ENCODE assay signal across 13 cellular contexts in genomic region chr9:547309-547708, GRCh38. TPM values are rescaled to one million over a fixed set of nuclear protein-coding genes. Genes with fewer than 3 reads are reported as not detected.
A peak's percentile ranks its signal among the peaks of the same experiment; 100 is the strongest.
DNase-seq lines count a peak whose midpoint lies in the region; ATAC-seq, FAIRE-seq and TF ChIP-seq lines count a peak whose summit lies in the region.
"Had no signal": no experiment of that assay in that cellular context is flagged by ENCODE, and none has a peak within 500 bp of the region (broad histone marks: within the 10 kb centered on the region; RNA-seq: fewer than 3 reads in every experiment).

No MANE protein-coding gene starts in this region.

- POLR2A ChIA-PET in Panc1 (lab: Charles Lee), result no interaction called here

- no peak for TF ChIP-seq POLR2A in GM12892 (IDR thresholded peaks at IDR 0.05; ENCODE audit: low read depth, low read length)

- no peak overlapping the region for H2AFZ ChIP-seq in GM23338
- peak overlapping the region; percentile 19 for H2AFZ ChIP-seq in smooth muscle cell (ENCODE audit: low read depth)

- H3K27me3 Mint-ChIP-seq in GM23338 (ENCODE audit: insufficient read depth, low read depth, poor library complexity), result peaks cover 5% of the 10 kb centered on the region

- no peak overlapping the region for H3K27ac Mint-ChIP-seq in GM23338
- H3K27ac Mint-ChIP-seq: CD4-positive, alpha-beta T cell had no signal

- BruUV-seq in Panc1 (replicated peaks; lab: Mats Ljungman, UMichigan), result no TSS peak

- no peak for TF ChIP-seq CTCF in GM23338 (conservative IDR thresholded peaks at IDR 0.05; ENCODE audit: low read depth in 2 of 2)
- TF ChIP-seq CTCF in Panc1 (IDR thresholded peaks at IDR 0.05), result 0 out of 2 replicates have a peak, but pooled peaks have one; percentile 7
- no peak for TF ChIP-seq CTCF in smooth muscle cell (IDR thresholded peaks at IDR 0.05; ENCODE audit: borderline replicate concordance, insufficient read depth, poor library complexity, severe bottlenecking)

- no peaks in the 10 kb centered on the region for H3K9me2 ChIP-seq in GM23338 (ENCODE audit: insufficient read depth)

- no peaks in the 10 kb centered on the region for H3K9me3 Mint-ChIP-seq in GM23338
- H3K9me3 Mint-ChIP-seq: CD4-positive, alpha-beta T cell had no signal

- DNase-seq in GM23338 (ENCODE audit: low spot score), result no peak
- DNase-seq in Panc1 (ENCODE audit: low read depth, low spot score), result no peak
- DNase-seq in right cardiac atrium, result no peak
- no peak for DNase-seq in smooth muscle cell (lab: John Stamatoyannopoulos, UW; ENCODE audit: unreplicated experiment)
- no peak for DNase-seq in posterior cingulate gyrus
- no peak for DNase-seq in NOMO-1 (lab: John Stamatoyannopoulos, UW; ENCODE audit: unreplicated experiment in 2 of 2)
- DNase-seq in GM12892 (ENCODE audit: insufficient read length), result no peak
- DNase-seq: activated naive CD4-positive, alpha-beta T cell; CD4-positive, alpha-beta T cell; GDM1; NCI-H187; NCI-H526 treated with DMSO at 0.1 percent for 48 hours; stimulated activated CD4-positive, alpha-beta T cell treated with anti-CD3 and anti-CD28 coated beads, Interleukin-2, amount 100 ng/mL, for 48 hours had no signal

- H3K79me2 ChIP-seq in GM23338 (replicated peaks; ENCODE audit: insufficient read depth) (peaks cover 43% of the 10 kb centered on the region), smooth muscle cell (ENCODE audit: low read depth) (no peaks in the 10 kb centered on the region)

- no peak overlapping the region for H3K4me3 Mint-ChIP-seq in GM23338
- H3K4me3 Mint-ChIP-seq: CD4-positive, alpha-beta T cell had no signal

- H3K4me2 ChIP-seq in GM23338 (0 out of 2 replicates have a peak overlapping the region, but pooled peaks have one; percentile 8), smooth muscle cell (peak overlapping the region; percentile 72)

- WGBS in right cardiac atrium, result 21% methylated on average over 5 of the region's 5 CpGs
- 76% methylated on average over 5 of the region's 5 CpGs for WGBS in smooth muscle cell (ENCODE audit: low lambda C conversion rate)

- H4K20me1 ChIP-seq in GM23338 (replicated peaks; ENCODE audit: insufficient read depth) (peaks cover 18% of the 10 kb centered on the region), smooth muscle cell (ENCODE audit: low read depth) (no peaks in the 10 kb centered on the region)

- FAIRE-seq in GM12892 (lab: Jason Lieb, UNC), result no peak

- in situ Hi-C loops in Panc1 (cut with HindIII; ENCODE audit: low pct_unique_long_range_greater_than_20kb, low sequenced_read_pairs), result no loop called here

- intact Hi-C loops in Panc1 (cut with micrococcal nuclease; ENCODE audit: unreplicated experiment), result no loop called here
- intact Hi-C loops in right cardiac atrium (cut with DNase I), result loop anchor here in 1 of 4 donors (10.0 kb wide), 1 partner anchor 83 kb away; no protein-coding TSS in a partner anchor
- intact Hi-C loops in posterior cingulate gyrus (cut with DNase I), result loop anchor here (5.0 to 10.0 kb wide), 2 partner anchors 40 to 163 kb away; no protein-coding TSS in a partner anchor

- peaks cover 30% of the 10 kb centered on the region for H3K4me1 Mint-ChIP-seq in GM23338

- H3K27me3 ChIP-seq in GM23338 (ENCODE audit: insufficient read depth), result no peaks in the 10 kb centered on the region
- H3K27me3 ChIP-seq in Panc1 (ENCODE audit: control insufficient read depth, insufficient read depth, low read length), result no peaks in the 10 kb centered on the region
- H3K27me3 ChIP-seq in right cardiac atrium (ENCODE audit: control insufficient read depth, insufficient read depth), result no peaks in the 10 kb centered on the region
- H3K27me3 ChIP-seq in smooth muscle cell (ENCODE audit: low read depth), result no peaks in the 10 kb centered on the region

- H3K4me1 ChIP-seq in GM23338 (ENCODE audit: insufficient read depth), result peaks cover 11% of the 10 kb centered on the region
- H3K4me1 ChIP-seq in Panc1 (ENCODE audit: control insufficient read depth, insufficient read depth, low read length), result no peaks in the 10 kb centered on the region
- H3K4me1 ChIP-seq in right cardiac atrium (ENCODE audit: control insufficient read depth, insufficient read depth, low read length), result peaks cover 21% of the 10 kb centered on the region
- H3K4me1 ChIP-seq in smooth muscle cell (ENCODE audit: low read depth), result no peaks in the 10 kb centered on the region

- no peaks in the 10 kb centered on the region for H3K9me3 ChIP-seq in Panc1 (ENCODE audit: control insufficient read depth, insufficient read depth, low read depth, low read length)
- no peaks in the 10 kb centered on the region for H3K9me3 ChIP-seq in right cardiac atrium (ENCODE audit: control insufficient read depth, low read length)
- H3K9me3 ChIP-seq in smooth muscle cell (replicated peaks; ENCODE audit: low read depth), result no peaks in the 10 kb centered on the region

- H3F3A ChIP-seq in GM23338 (replicated peaks; ENCODE audit: low read depth) (0 out of 2 replicates have a peak, but pooled peaks cover 2% of the 10 kb centered on the region), smooth muscle cell (ENCODE audit: low read depth) (no peaks in the 10 kb centered on the region)

- ATAC-seq in GM23338 (no peak), Panc1 (no peak), right cardiac atrium (no peak)

- no peaks in the 10 kb centered on the region for H3K36me3 ChIP-seq in GM23338 (ENCODE audit: insufficient read depth)
- no peaks in the 10 kb centered on the region for H3K36me3 ChIP-seq in Panc1 (ENCODE audit: control insufficient read depth, insufficient read depth, low read length)
- no peaks in the 10 kb centered on the region for H3K36me3 ChIP-seq in smooth muscle cell (ENCODE audit: low read depth)

- H3K27ac ChIP-seq in GM23338 (ENCODE audit: low read depth), result no peak overlapping the region
- H3K27ac ChIP-seq in Panc1 (ENCODE audit: low read length), result no peak overlapping the region
- H3K27ac ChIP-seq in right cardiac atrium (ENCODE audit: low read length), result peak overlapping the region; percentile 91
- H3K27ac ChIP-seq in smooth muscle cell (ENCODE audit: low read depth), result no peak overlapping the region

- H3K36me3 Mint-ChIP-seq in GM23338 (ENCODE audit: low read depth), result peaks cover 3% of the 10 kb centered on the region; the same call in 2 of the 3 replicates

- no peak overlapping the region for H3K9ac ChIP-seq in smooth muscle cell (ENCODE audit: low read depth)

- H3K4me3 ChIP-seq in GM23338 (no peak overlapping the region), Panc1 (ENCODE audit: low read depth in 2 of 2, low read length in 2 of 2) (no peak overlapping the region), right cardiac atrium (ENCODE audit: low read length) (peak overlapping the region; percentile 13), smooth muscle cell (no peak overlapping the region)

- CTCF ChIA-PET in Panc1 (lab: Charles Lee), result no interaction called here

TF ChIP-seq in GM23338, 12 proteins besides CTCF, POLR2A, EP300 and RAD21:
- TF ChIP-seq ETS1 (IDR thresholded peaks at IDR 0.05) (no peak), NANOG (IDR thresholded peaks at IDR 0.05; ENCODE audit: borderline replicate concordance) (no peak), JUNB (IDR thresholded peaks at IDR 0.05; ENCODE audit: unreplicated experiment) (no peak), EZH2 (IDR thresholded peaks at IDR 0.05; ENCODE audit: low read depth, unreplicated experiment) (no peak), CREB1 (CRISPR knock-in tag; IDR thresholded peaks at IDR 0.05; ENCODE audit: low read depth) (no peak), EZH2phosphoT487 (IDR thresholded peaks at IDR 0.05; ENCODE audit: unreplicated experiment) (no peak)
TF ChIP-seq in GM23338: peak in this region for 0.

RNA-seq across cellular contexts. Expression of gene KANK1, which starts 42.8 kb away (rescaled TPM):
- 44.8 and 53.6 TPM in 2 replicates for total RNA-seq in GM23338 (2014; rRNA removed; shearing (Covaris generic))
- polyA plus RNA-seq in GM23338 (2016; fragmentation: Nextera tagmentation; extraction: Ambion mirVana), result 22.2 and 23.8 TPM in 2 replicates
- 14.5 TPM for total RNA-seq in Panc1 (2021; ENCODE audit: unreplicated experiment)
- polyA plus RNA-seq in Panc1 (2012; ENCODE audit: insufficient read length), result 9.0 TPM
- 100 to 1,000 TPM; 135 to 178 (median 154) TPM for total RNA-seq in right cardiac atrium
- polyA plus RNA-seq in right cardiac atrium, result 83.6 TPM
- total RNA-seq in smooth muscle cell, result 27.1 and 40.5 TPM in 2 replicates
- polyA plus RNA-seq in smooth muscle cell, result 6.8 and 23.0 TPM in 2 replicates
- 0.23 TPM for polyA plus RNA-seq in GM12892 (2012; ENCODE audit: missing spikeins)
